Comparison of ENCODE assay signal across 11 cellular contexts in genomic region chr18:49811151-49811938, GRCh38. TPM values are rescaled to one million over a fixed set of nuclear protein-coding genes. Genes with fewer than 3 reads are reported as not detected.
DNase-seq lines count a peak whose midpoint lies in the region; ATAC-seq, FAIRE-seq and TF ChIP-seq lines count a peak whose summit lies in the region.
"Had no signal": no experiment of that assay in that cellular context is flagged by ENCODE, and none has a peak within 500 bp of the region (broad histone marks: within the 10 kb centered on the region; RNA-seq: fewer than 3 reads in every experiment).

No MANE protein-coding gene starts in this region.

- peak; percentile 15 for DNase-seq in GM13977 (ENCODE audit: low spot score)
- DNase-seq in NCI-H2029 treated with DMSO at 0.1 percent for 48 hours (lab: John Stamatoyannopoulos, UW) = peak; percentile 65
- no peak for DNase-seq in neural crest cell (ENCODE audit: low read depth, low spot score)
- no peak for DNase-seq in NCI-H2227 (lab: John Stamatoyannopoulos, UW; ENCODE audit: unreplicated experiment)
- no peak for DNase-seq in D721Med (ENCODE audit: insufficient read length, low spot score)
- DNase-seq: brain microvascular endothelial cell, hippocampal formation had no signal

- peak overlapping the region in 1 of 2 donors; percentile 89 for H3K9ac ChIP-seq in duodenal mucosa (ENCODE audit: low read depth in 1 of 2, low read length in 2 of 2)

- H3K4me1 Mint-ChIP-seq in neural crest cell = peaks cover 35% of the 10 kb centered on the region

- no peak for FAIRE-seq in D721Med (lab: Jason Lieb, UNC)

- no peak for ATAC-seq in GM19397 (IDR thresholded peaks at IDR 0.05; ENCODE audit: unreplicated experiment)
- no peak for ATAC-seq in HG03521 (IDR thresholded peaks at IDR 0.05; ENCODE audit: unreplicated experiment)
- ATAC-seq: HCT116 had no signal

- TF ChIP-seq CTCF in GM13977 (IDR thresholded peaks at IDR 0.05; ENCODE audit: extremely low read depth, insufficient read depth, missing control alignments) (no peak), neural crest cell (conservative IDR thresholded peaks at IDR 0.05) (no peak), D721Med (IDR thresholded peaks at IDR 0.05; ENCODE audit: insufficient read depth, missing control alignments) (no peak)

- H3K27ac Mint-ChIP-seq in neural crest cell (ENCODE audit: unreplicated experiment) = no peak overlapping the region

- H3K27me3 ChIP-seq in duodenal mucosa (ENCODE audit: control insufficient read depth in 1 of 2, insufficient read depth in 2 of 2, low read length in 2 of 2) = no peaks in the 10 kb centered on the region
- H3K27me3 ChIP-seq: brain microvascular endothelial cell had no signal

- H3K36me3 Mint-ChIP-seq in neural crest cell (ENCODE audit: low read depth) = peaks cover 35% of the 10 kb centered on the region

- no peak overlapping the region for H3K27ac ChIP-seq in duodenal mucosa (ENCODE audit: low read depth, low read length)
- H3K27ac ChIP-seq: brain microvascular endothelial cell had no signal

- H3K27me3 Mint-ChIP-seq in neural crest cell (ENCODE audit: low read depth) = no peaks in the 10 kb centered on the region

- H3K4me3 Mint-ChIP-seq in neural crest cell = peak overlapping the region; percentile 67

- no peaks in the 10 kb centered on the region for H3K36me3 ChIP-seq in duodenal mucosa (ENCODE audit: control insufficient read depth in 1 of 2, insufficient read depth in 2 of 2, low read length in 2 of 2)
- H3K36me3 ChIP-seq: brain microvascular endothelial cell had no signal

- in situ Hi-C loops in GM13977 (cut with MboI; ENCODE audit: low pct_unique_long_range_greater_than_20kb, low sequenced_read_pairs, unreplicated experiment) = no loop called here

- H3K4me1 ChIP-seq in duodenal mucosa (ENCODE audit: control insufficient read depth in 1 of 2, insufficient read depth in 2 of 2, low read length in 2 of 2) = peaks cover 20 to 24% of the 10 kb centered on the region in 2 donors

- H3K9me3 Mint-ChIP-seq in neural crest cell = peaks cover 15% of the 10 kb centered on the region

- H3K9me3 ChIP-seq in duodenal mucosa (ENCODE audit: control insufficient read depth in 1 of 2, low read length in 2 of 2) = no peaks in the 10 kb centered on the region

- H3K4me3 ChIP-seq in duodenal mucosa (ENCODE audit: low read depth in 1 of 2, low read length in 2 of 2) = peak overlapping the region; percentile 45 to 94

RNA-seq across cellular contexts. Expression of gene ACAA2, which starts 2.0 kb away (rescaled TPM):
- 67.5 and 73.0 TPM in 2 replicates for total RNA-seq in neural crest cell

Comparison
In these comparisons a context has a peak if more than half of its experiments do, and no peak if none do; other contexts are left out.
1. DNase-seq: peak in GM13977 (single experiment) and NCI-H2029 treated with DMSO at 0.1 percent for 48 hours (single experiment); none in neural crest cell (single experiment), NCI-H2227 (single experiment) and D721Med (single experiment).